In genomic region chr10:77970869-77971803, GRCh38 we compare ENCODE assay signal across 1 cellular context.
TF ChIP-seq lines count a peak whose summit lies in the region.

No MANE protein-coding gene starts in this region.

TF ChIP-seq in HepG2, 621 proteins besides CTCF, POLR2A, EP300 and RAD21 (continued from another document and continues in another):
- TF ChIP-seq HIC2 (CRISPR knock-in tag; IDR thresholded peaks at IDR 0.05; ENCODE audit: low read depth), result no peak
- TF ChIP-seq ZNF792 (CRISPR knock-in tag; IDR thresholded peaks at IDR 0.05), result no peak
- no peak for TF ChIP-seq ZFP36 (IDR thresholded peaks at IDR 0.05; ENCODE audit: borderline replicate concordance, low read depth, low read length, partially characterized antibody)
- no peak for TF ChIP-seq ZNF562 (CRISPR knock-in tag; IDR thresholded peaks at IDR 0.05; ENCODE audit: borderline replicate concordance)
- peak; percentile 58; the same call in 1 of the 2 replicates for TF ChIP-seq POGK (CRISPR knock-in tag; conservative IDR thresholded peaks at IDR 0.05)
- TF ChIP-seq TP53 (CRISPR knock-in tag; conservative IDR thresholded peaks at IDR 0.05), result no peak
- no peak for TF ChIP-seq TEAD2 (CRISPR knock-in tag; IDR thresholded peaks at IDR 0.05)
- TF ChIP-seq ZNF674 (CRISPR knock-in tag; IDR thresholded peaks at IDR 0.05; ENCODE audit: low read depth), result no peak
- TF ChIP-seq, protein P1, sequence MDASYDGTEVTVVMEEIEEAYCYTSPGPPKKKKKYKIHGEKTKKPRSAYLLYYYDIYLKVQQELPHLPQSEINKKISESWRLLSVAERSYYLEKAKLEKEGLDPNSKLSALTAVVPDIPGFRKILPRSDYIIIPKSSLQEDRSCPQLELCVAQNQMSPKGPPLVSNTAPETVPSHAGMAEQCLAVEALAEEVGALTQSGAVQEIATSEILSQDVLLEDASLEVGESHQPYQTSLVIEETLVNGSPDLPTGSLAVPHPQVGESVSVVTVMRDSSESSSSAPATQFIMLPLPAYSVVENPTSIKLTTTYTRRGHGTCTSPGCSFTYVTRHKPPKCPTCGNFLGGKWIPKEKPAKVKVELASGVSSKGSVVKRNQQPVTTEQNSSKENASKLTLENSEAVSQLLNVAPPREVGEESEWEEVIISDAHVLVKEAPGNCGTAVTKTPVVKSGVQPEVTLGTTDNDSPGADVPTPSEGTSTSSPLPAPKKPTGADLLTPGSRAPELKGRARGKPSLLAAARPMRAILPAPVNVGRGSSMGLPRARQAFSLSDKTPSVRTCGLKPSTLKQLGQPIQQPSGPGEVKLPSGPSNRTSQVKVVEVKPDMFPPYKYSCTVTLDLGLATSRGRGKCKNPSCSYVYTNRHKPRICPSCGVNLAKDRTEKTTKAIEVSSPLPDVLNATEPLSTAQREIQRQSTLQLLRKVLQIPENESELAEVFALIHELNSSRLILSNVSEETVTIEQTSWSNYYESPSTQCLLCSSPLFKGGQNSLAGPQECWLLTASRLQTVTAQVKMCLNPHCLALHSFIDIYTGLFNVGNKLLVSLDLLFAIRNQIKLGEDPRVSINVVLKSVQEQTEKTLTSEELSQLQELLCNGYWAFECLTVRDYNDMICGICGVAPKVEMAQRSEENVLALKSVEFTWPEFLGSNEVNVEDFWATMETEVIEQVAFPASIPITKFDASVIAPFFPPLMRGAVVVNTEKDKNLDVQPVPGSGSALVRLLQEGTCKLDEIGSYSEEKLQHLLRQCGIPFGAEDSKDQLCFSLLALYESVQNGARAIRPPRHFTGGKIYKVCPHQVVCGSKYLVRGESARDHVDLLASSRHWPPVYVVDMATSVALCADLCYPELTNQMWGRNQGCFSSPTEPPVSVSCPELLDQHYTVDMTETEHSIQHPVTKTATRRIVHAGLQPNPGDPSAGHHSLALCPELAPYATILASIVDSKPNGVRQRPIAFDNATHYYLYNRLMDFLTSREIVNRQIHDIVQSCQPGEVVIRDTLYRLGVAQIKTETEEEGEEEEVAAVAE (CRISPR knock-in tag; IDR thresholded peaks at IDR 0.05; ENCODE audit: borderline replicate concordance), result no peak
- TF ChIP-seq ZNF253 (CRISPR knock-in tag; IDR thresholded peaks at IDR 0.05; ENCODE audit: borderline replicate concordance), result no peak
- no peak for TF ChIP-seq SMYD3 (CRISPR knock-in tag; IDR thresholded peaks at IDR 0.05)
- TF ChIP-seq PRPF4 (IDR thresholded peaks at IDR 0.05; ENCODE audit: low read depth, low read length, poor library complexity, severe bottlenecking), result no peak
- TF ChIP-seq NFAT5 (CRISPR knock-in tag; IDR thresholded peaks at IDR 0.05), result no peak
- TF ChIP-seq FOSL2 (CRISPR knock-in tag; IDR thresholded peaks at IDR 0.05), result peak; percentile 44
- peak; percentile 72 for TF ChIP-seq MYC (CRISPR knock-in tag; IDR thresholded peaks at IDR 0.05; ENCODE audit: borderline replicate concordance)
- TF ChIP-seq ZNF563 (CRISPR knock-in tag; IDR thresholded peaks at IDR 0.05), result no peak
- TF ChIP-seq, protein P2, sequence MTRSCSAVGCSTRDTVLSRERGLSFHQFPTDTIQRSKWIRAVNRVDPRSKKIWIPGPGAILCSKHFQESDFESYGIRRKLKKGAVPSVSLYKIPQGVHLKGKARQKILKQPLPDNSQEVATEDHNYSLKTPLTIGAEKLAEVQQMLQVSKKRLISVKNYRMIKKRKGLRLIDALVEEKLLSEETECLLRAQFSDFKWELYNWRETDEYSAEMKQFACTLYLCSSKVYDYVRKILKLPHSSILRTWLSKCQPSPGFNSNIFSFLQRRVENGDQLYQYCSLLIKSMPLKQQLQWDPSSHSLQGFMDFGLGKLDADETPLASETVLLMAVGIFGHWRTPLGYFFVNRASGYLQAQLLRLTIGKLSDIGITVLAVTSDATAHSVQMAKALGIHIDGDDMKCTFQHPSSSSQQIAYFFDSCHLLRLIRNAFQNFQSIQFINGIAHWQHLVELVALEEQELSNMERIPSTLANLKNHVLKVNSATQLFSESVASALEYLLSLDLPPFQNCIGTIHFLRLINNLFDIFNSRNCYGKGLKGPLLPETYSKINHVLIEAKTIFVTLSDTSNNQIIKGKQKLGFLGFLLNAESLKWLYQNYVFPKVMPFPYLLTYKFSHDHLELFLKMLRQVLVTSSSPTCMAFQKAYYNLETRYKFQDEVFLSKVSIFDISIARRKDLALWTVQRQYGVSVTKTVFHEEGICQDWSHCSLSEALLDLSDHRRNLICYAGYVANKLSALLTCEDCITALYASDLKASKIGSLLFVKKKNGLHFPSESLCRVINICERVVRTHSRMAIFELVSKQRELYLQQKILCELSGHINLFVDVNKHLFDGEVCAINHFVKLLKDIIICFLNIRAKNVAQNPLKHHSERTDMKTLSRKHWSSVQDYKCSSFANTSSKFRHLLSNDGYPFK (CRISPR knock-in tag; IDR thresholded peaks at IDR 0.05; ENCODE audit: borderline replicate concordance), result no peak
- TF ChIP-seq ZNF720 (CRISPR knock-in tag; IDR thresholded peaks at IDR 0.05), result no peak
- TF ChIP-seq ZNF790 (CRISPR knock-in tag; IDR thresholded peaks at IDR 0.05; ENCODE audit: borderline replicate concordance), result no peak
- no peak for TF ChIP-seq RFX3 (CRISPR knock-in tag; IDR thresholded peaks at IDR 0.05)
- TF ChIP-seq NFKBIZ (CRISPR knock-in tag; IDR thresholded peaks at IDR 0.05), result no peak
- TF ChIP-seq, protein P3, sequence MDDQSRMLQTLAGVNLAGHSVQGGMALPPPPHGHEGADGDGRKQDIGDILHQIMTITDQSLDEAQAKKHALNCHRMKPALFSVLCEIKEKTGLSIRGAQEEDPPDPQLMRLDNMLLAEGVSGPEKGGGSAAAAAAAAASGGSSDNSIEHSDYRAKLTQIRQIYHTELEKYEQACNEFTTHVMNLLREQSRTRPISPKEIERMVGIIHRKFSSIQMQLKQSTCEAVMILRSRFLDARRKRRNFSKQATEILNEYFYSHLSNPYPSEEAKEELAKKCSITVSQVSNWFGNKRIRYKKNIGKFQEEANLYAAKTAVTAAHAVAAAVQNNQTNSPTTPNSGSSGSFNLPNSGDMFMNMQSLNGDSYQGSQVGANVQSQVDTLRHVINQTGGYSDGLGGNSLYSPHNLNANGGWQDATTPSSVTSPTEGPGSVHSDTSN (CRISPR knock-in tag; IDR thresholded peaks at IDR 0.05; ENCODE audit: borderline replicate concordance), result no peak
- no peak for TF ChIP-seq SRY (CRISPR knock-in tag; IDR thresholded peaks at IDR 0.05)
- peak; percentile 46; the same call in 1 of the 2 replicates for TF ChIP-seq FOXJ3 (CRISPR knock-in tag; IDR thresholded peaks at IDR 0.05; ENCODE audit: borderline replicate concordance)
- TF ChIP-seq ZNF136 (CRISPR knock-in tag; IDR thresholded peaks at IDR 0.05; ENCODE audit: low read depth), result no peak; the same call in 1 of the 2 replicates
- peak; percentile 63; the same call in 1 of the 2 replicates for TF ChIP-seq BCL6 (CRISPR knock-in tag; IDR thresholded peaks at IDR 0.05)
- TF ChIP-seq ZSCAN30 (CRISPR knock-in tag; IDR thresholded peaks at IDR 0.05), result no peak
- TF ChIP-seq SNAPC4 (CRISPR knock-in tag; IDR thresholded peaks at IDR 0.05), result no peak
- no peak for TF ChIP-seq CEBPB (IDR thresholded peaks at IDR 0.05; ENCODE audit: borderline replicate concordance, low read depth, low read length)
- TF ChIP-seq MTF1 (CRISPR knock-in tag; IDR thresholded peaks at IDR 0.05), result no peak
